1 cellular context compared by ENCODE assay signal in genomic region chr1:235105051-235106043, GRCh38.
TF ChIP-seq lines count a peak whose summit lies in the region.

No MANE protein-coding gene starts in this region.

TF ChIP-seq in HepG2, 621 proteins besides CTCF, POLR2A, EP300 and RAD21:
- TF ChIP-seq, protein P1, sequence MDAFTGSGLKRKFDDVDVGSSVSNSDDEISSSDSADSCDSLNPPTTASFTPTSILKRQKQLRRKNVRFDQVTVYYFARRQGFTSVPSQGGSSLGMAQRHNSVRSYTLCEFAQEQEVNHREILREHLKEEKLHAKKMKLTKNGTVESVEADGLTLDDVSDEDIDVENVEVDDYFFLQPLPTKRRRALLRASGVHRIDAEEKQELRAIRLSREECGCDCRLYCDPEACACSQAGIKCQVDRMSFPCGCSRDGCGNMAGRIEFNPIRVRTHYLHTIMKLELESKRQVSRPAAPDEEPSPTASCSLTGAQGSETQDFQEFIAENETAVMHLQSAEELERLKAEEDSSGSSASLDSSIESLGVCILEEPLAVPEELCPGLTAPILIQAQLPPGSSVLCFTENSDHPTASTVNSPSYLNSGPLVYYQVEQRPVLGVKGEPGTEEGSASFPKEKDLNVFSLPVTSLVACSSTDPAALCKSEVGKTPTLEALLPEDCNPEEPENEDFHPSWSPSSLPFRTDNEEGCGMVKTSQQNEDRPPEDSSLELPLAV (CRISPR knock-in tag; conservative IDR thresholded peaks at IDR 0.05; ENCODE audit: low read depth): no peak
- TF ChIP-seq KLF16 (CRISPR knock-in tag; IDR thresholded peaks at IDR 0.05) (no peak), SP1 (IDR thresholded peaks at IDR 0.05) (no peak), SP1 (CRISPR knock-in tag; IDR thresholded peaks at IDR 0.05) (no peak), ZFP41 (CRISPR knock-in tag; IDR thresholded peaks at IDR 0.05; ENCODE audit: borderline replicate concordance) (no peak), ARNTL (CRISPR knock-in tag; IDR thresholded peaks at IDR 0.05) (no peak), ZEB1 (IDR thresholded peaks at IDR 0.05; ENCODE audit: insufficient replicate concordance, low read depth) (no peak), ZNF746 (CRISPR knock-in tag; IDR thresholded peaks at IDR 0.05) (no peak), SKI (IDR thresholded peaks at IDR 0.05; ENCODE audit: partially characterized antibody) (no peak), MAF1 (CRISPR knock-in tag; IDR thresholded peaks at IDR 0.05; ENCODE audit: borderline replicate concordance) (no peak), ZNF143 (CRISPR knock-in tag; IDR thresholded peaks at IDR 0.05) (no peak), ZFP36L1 (CRISPR knock-in tag; IDR thresholded peaks at IDR 0.05) (no peak)
